In the genomic region with DNA sequence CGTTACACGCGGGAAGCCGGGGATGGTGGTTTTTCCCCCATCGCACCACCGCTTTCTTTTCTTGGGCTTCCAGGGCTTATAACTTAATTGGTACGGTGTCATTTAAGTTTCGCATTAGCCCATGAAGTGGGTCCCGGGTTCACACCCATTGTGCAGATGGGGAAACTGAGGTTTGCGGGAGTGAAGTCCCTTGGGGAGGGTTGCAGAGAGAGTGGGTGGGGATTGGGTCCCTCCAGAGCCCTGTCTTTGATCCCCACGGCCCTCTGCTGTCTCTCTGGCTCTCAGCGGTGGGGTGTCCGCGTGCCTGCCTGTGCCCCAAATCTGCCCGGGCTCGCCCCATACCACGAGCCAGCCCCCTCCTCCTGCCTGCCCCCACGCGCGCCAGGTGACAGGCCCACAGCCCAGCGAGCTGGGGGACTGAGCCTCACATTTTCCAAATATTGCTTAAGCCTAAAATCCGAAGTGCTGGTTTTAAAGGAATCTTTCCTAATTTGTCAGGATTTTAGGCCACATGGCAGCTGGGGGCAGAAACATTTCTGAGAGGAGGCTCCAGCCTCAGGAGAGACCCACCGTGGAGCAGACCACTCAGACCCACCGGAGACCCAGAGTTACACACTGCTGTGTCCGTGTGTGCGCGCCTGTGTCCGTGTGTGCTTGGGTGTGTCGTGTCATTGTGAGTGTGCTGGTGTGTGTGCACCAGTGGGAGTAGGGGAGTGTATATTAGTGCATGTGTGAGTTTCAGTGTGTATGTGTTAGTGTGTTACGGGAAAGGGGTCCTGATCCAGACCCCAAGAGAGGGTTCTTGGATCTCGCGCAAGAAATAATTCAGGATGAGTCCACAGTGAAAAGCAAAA, we compare ENCODE assay signal across 1 cellular context.
TF ChIP-seq lines count a peak whose summit lies in the region.

No MANE protein-coding gene starts in this region.

TF ChIP-seq in HEK293, 187 proteins besides CTCF, POLR2A, EP300 and RAD21 (continued from another document):
- TF ChIP-seq, protein P1, sequence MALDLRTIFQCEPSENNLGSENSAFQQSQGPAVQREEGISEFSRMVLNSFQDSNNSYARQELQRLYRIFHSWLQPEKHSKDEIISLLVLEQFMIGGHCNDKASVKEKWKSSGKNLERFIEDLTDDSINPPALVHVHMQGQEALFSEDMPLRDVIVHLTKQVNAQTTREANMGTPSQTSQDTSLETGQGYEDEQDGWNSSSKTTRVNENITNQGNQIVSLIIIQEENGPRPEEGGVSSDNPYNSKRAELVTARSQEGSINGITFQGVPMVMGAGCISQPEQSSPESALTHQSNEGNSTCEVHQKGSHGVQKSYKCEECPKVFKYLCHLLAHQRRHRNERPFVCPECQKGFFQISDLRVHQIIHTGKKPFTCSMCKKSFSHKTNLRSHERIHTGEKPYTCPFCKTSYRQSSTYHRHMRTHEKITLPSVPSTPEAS (tag by site-specific recombination; IDR thresholded peaks at IDR 0.05): peak; percentile 82
- no peak for TF ChIP-seq ZBTB20 (tag by site-specific recombination; IDR thresholded peaks at IDR 0.05)
